ENCODE assay signal across 1 cellular context in genomic region chr16:3035289-3035971, GRCh38.
TF ChIP-seq lines count a peak whose summit lies in the region.

No MANE protein-coding gene starts in this region.

TF ChIP-seq in GM23338, 12 proteins besides CTCF, POLR2A, EP300 and RAD21 (continued from another document):
- TF ChIP-seq ZNF462 (CRISPR knock-in tag; IDR thresholded peaks at IDR 0.05) (no peak), ZNF114 (CRISPR knock-in tag; IDR thresholded peaks at IDR 0.05) (no peak), JUNB (IDR thresholded peaks at IDR 0.05; ENCODE audit: unreplicated experiment) (no peak)
